ENCODE assay signal across 8 cellular contexts in genomic region chr15:68230157-68231100, GRCh38. TPM values are rescaled to one million over a fixed set of nuclear protein-coding genes. Genes with fewer than 3 reads are reported as not detected.
DNase-seq lines count a peak whose midpoint lies in the region; ATAC-seq and TF ChIP-seq lines count a peak whose summit lies in the region.

No MANE protein-coding gene starts in this region.

- H3K14ac ChIP-seq in H9 (ENCODE audit: insufficient read depth, low read length) = no peak overlapping the region

- peaks cover 16% of the 10 kb centered on the region for H3K23me2 ChIP-seq in H9 (ENCODE audit: insufficient read length, low read depth, low read length, poor library complexity, severe bottlenecking)

- no peak for ATAC-seq in CD4-positive, alpha-beta T cell (ENCODE audit: poor library complexity)
- no peak for ATAC-seq in WTC11
- ATAC-seq in heart right ventricle = peak in 3 of 8 donors; percentile 2 to 49 (median 15)
- ATAC-seq in GM18517 (IDR thresholded peaks at IDR 0.05; ENCODE audit: unreplicated experiment) = no peak
- no peak for ATAC-seq in GM18505 (IDR thresholded peaks at IDR 0.05; ENCODE audit: unreplicated experiment)
- no peak for ATAC-seq in HG03039 (IDR thresholded peaks at IDR 0.05; ENCODE audit: unreplicated experiment)

- peaks cover 20% of the 10 kb centered on the region for H3K4me1 Mint-ChIP-seq in CD4-positive, alpha-beta T cell (ENCODE audit: low read depth)
- peaks cover 35 to 46% of the 10 kb centered on the region in 2 experiments for H3K4me1 Mint-ChIP-seq in H9
- peaks cover 31% of the 10 kb centered on the region for H3K4me1 Mint-ChIP-seq in WTC11

- H4K20me1 ChIP-seq in H9 (ENCODE audit: control insufficient read depth, insufficient read depth, insufficient read length) = no peaks in the 10 kb centered on the region

- no peak for TF ChIP-seq CTCF in CD4-positive, alpha-beta T cell (IDR thresholded peaks at IDR 0.05)
- TF ChIP-seq CTCF in H9 (conservative IDR thresholded peaks at IDR 0.05) = no peak
- no peak for TF ChIP-seq CTCF in WTC11 (IDR thresholded peaks at IDR 0.05)
- no peak for TF ChIP-seq CTCF in heart right ventricle (IDR thresholded peaks at IDR 0.05)

- peak overlapping the region; percentile 98 for H3K4me2 ChIP-seq in H9 (ENCODE audit: insufficient read depth, insufficient read length, low read length)

- H3K4ac ChIP-seq in H9 (ENCODE audit: low read depth, low read length) = no peak overlapping the region

- H2AFZ ChIP-seq in H9 (ENCODE audit: low read length) = peak overlapping the region; percentile 40

- H3K9ac ChIP-seq in H9 (ENCODE audit: extremely low read depth, insufficient read length, low read length) = peak overlapping the region; percentile 44

- H2BK120ac ChIP-seq in H9 (ENCODE audit: low read depth, low read length, poor library complexity, severe bottlenecking) = no peak overlapping the region

- no peak overlapping the region for H2AK5ac ChIP-seq in H9 (ENCODE audit: insufficient read length, low read length)

- no peaks in the 10 kb centered on the region for H3K9me3 Mint-ChIP-seq in CD4-positive, alpha-beta T cell
- H3K9me3 Mint-ChIP-seq in H9 (no peaks in the 10 kb centered on the region), WTC11 (no peaks in the 10 kb centered on the region)

- H4K91ac ChIP-seq in H9 (ENCODE audit: insufficient read length, low read depth, low read length) = no peak overlapping the region

- no peak overlapping the region for H4K5ac ChIP-seq in H9 (ENCODE audit: insufficient read length, low read depth, low read length)

- no peak for DNase-seq in CD4-positive, alpha-beta T cell
- DNase-seq in H9 = no peak
- DNase-seq in WTC11 (ENCODE audit: low spot score) = no peak
- no peak for DNase-seq in heart right ventricle
- DNase-seq in skeletal muscle cell (ENCODE audit: low read depth) = no peak

- H2BK5ac ChIP-seq in H9 (ENCODE audit: insufficient read length, low read length) = no peak overlapping the region

- peaks cover 5% of the 10 kb centered on the region for H3K36me3 Mint-ChIP-seq in CD4-positive, alpha-beta T cell (ENCODE audit: low read depth)
- peaks cover 0 to 6% (median 0%) of the 10 kb centered on the region in 3 experiments; a peak in 2 of 7 replicates for H3K36me3 Mint-ChIP-seq in H9 (ENCODE audit: insufficient read depth in 1 of 3, low read depth in 3 of 3)
- no peaks in the 10 kb centered on the region for H3K36me3 Mint-ChIP-seq in WTC11

- no peak overlapping the region for H3K27ac ChIP-seq in CD4-positive, alpha-beta T cell (ENCODE audit: low read depth, low read length)
- H3K27ac ChIP-seq in H9 (ENCODE audit: insufficient read length, low read depth, low read length) (no peak overlapping the region), heart right ventricle (peak overlapping the region in 8 of 10 donors; percentile 56 to 91 (median 80))

- H3K9me3 ChIP-seq in CD4-positive, alpha-beta T cell (ENCODE audit: control insufficient read depth, low read length) = no peaks in the 10 kb centered on the region
- H3K9me3 ChIP-seq in H9 (ENCODE audit: control insufficient read depth, low read depth, low read length) (no peaks in the 10 kb centered on the region), heart right ventricle (no peaks in the 10 kb centered on the region)

- no peak overlapping the region for H2BK12ac ChIP-seq in H9 (ENCODE audit: insufficient read length, low read depth, low read length)

- H4K8ac ChIP-seq in H9 (replicated peaks; ENCODE audit: insufficient read length, low read depth, low read length) = no peak overlapping the region

- no peaks in the 10 kb centered on the region for H3K27me3 ChIP-seq in CD4-positive, alpha-beta T cell (ENCODE audit: control insufficient read depth, insufficient read depth, low read length)
- no peaks in the 10 kb centered on the region for H3K27me3 ChIP-seq in H9 (ENCODE audit: insufficient read depth, low read length)
- H3K27me3 ChIP-seq in heart right ventricle = no peaks in the 10 kb centered on the region

- H3K4me1 ChIP-seq in H9 (ENCODE audit: insufficient read depth, low read length) = peaks cover 12% of the 10 kb centered on the region; the same call in 1 of the 2 replicates
- peaks cover 6 to 36% (median 16%) of the 10 kb centered on the region in 9 donors for H3K4me1 ChIP-seq in heart right ventricle

- peaks cover under 1% of the 10 kb centered on the region for H3K79me1 ChIP-seq in H9 (ENCODE audit: insufficient read depth, low read depth, low read length, poor library complexity, severe bottlenecking)

- peaks cover 16% of the 10 kb centered on the region; the same call in 1 of the 2 replicates for H3K79me2 ChIP-seq in H9 (ENCODE audit: insufficient read depth, low read length)

- H3K27ac Mint-ChIP-seq in CD4-positive, alpha-beta T cell = peak overlapping the region; percentile 73
- H3K27ac Mint-ChIP-seq in H9 (peak overlapping the region in 2 of 3 experiments; percentile 83 to 95; a peak in 4 of 7 replicates), WTC11 (peak overlapping the region; percentile 85)

- H3K23ac ChIP-seq in H9 (ENCODE audit: insufficient read length, low read depth, low read length) = no peak overlapping the region

- H3K27me3 Mint-ChIP-seq in CD4-positive, alpha-beta T cell = no peaks in the 10 kb centered on the region
- H3K27me3 Mint-ChIP-seq in H9 (ENCODE audit: low read depth) (peaks cover 16% of the 10 kb centered on the region), WTC11 (ENCODE audit: low read depth) (peaks cover 14% of the 10 kb centered on the region)

- no peaks in the 10 kb centered on the region for H3K36me3 ChIP-seq in heart right ventricle

- TF ChIP-seq POLR2A in GM18505 (IDR thresholded peaks at IDR 0.05; ENCODE audit: borderline replicate concordance, extremely low read depth, insufficient read depth, insufficient read length) = no peak

- H3K4me3 Mint-ChIP-seq in CD4-positive, alpha-beta T cell = peak overlapping the region; percentile 92
- peak overlapping the region; percentile 90 to 93 for H3K4me3 Mint-ChIP-seq in H9
- peak overlapping the region; percentile 84 for H3K4me3 Mint-ChIP-seq in WTC11

- no peak overlapping the region for H3T11ph ChIP-seq in H9 (ENCODE audit: low read length)

- no peak overlapping the region for H3K18ac ChIP-seq in H9 (ENCODE audit: insufficient read length, low read depth, low read length)

- H3K4me3 ChIP-seq in heart right ventricle = peak overlapping the region; percentile 73 to 96 (median 88)
- peak overlapping the region; percentile 87 for H3K4me3 ChIP-seq in skeletal muscle cell (ENCODE audit: low read depth, low read length)

- POLR2A ChIA-PET in CD4-positive, alpha-beta T cell (lab: Charles Lee) = interaction anchor here (0.8 to 2.4 kb wide), 4 partner anchors 22 to 151 kb away, joined by 3 to 38 read pairs (median 4); partner anchors contain the start of gene FEM1B
- POLR2A ChIA-PET in WTC11 (lab: Charles Lee) = interaction anchor here (2.0 kb wide), 1 partner anchor 27 kb away, joined by 8 read pairs; no protein-coding TSS in a partner anchor

- H2BK15ac ChIP-seq in H9 (ENCODE audit: low read depth, low read length) = no peak overlapping the region

- H3K56ac ChIP-seq in H9 (ENCODE audit: insufficient read length, low read depth, low read length) = no peak overlapping the region

- intact Hi-C loops in CD4-positive, alpha-beta T cell (cut with DNase I, micrococcal nuclease) = no loop called here
- intact Hi-C loops in heart right ventricle (cut with DNase I) = no loop called here

- no CpG with 5 or more reads among the region's 20 CpGs for WGBS in H9 (ENCODE audit: extremely low coverage, insufficient read length, low lambda C conversion rate)
- whole genome bisulfite sequencing in heart right ventricle, 2 donors = 60% methylated on average over 20 of the region's 20 CpGs

- CTCF ChIA-PET in CD4-positive, alpha-beta T cell (lab: Charles Lee) = interaction anchor here (0.6 to 2.9 kb wide), 5 partner anchors 13 to 76 kb away, joined by 3 to 10 read pairs (median 3); partner anchors contain the start of gene FEM1B
- CTCF ChIA-PET in WTC11 (lab: Charles Lee) = interaction anchor here (0.8 to 6.9 kb wide), 5 partner anchors 19 to 76 kb away, joined by 3 to 33 read pairs (median 7); no protein-coding TSS in a partner anchor

- H2BK20ac ChIP-seq in H9 (ENCODE audit: low read depth, low read length, poor library complexity, severe bottlenecking) = no peak overlapping the region

TF ChIP-seq in WTC11, 78 proteins besides CTCF, POLR2A, EP300 and RAD21:
- TF ChIP-seq OVOL2 (CRISPR knock-in tag; IDR thresholded peaks at IDR 0.05; ENCODE audit: borderline replicate concordance) (no peak), PREB (CRISPR knock-in tag; IDR thresholded peaks at IDR 0.05; ENCODE audit: borderline replicate concordance) (no peak)
TF ChIP-seq in WTC11: peak in this region for 0.

RNA-seq across cellular contexts. Expression of gene CLN6, which starts 0.9 kb away (rescaled TPM):
- 1 to 10 TPM; 8.0 to 8.1 TPM for total RNA-seq in CD4-positive, alpha-beta T cell
- total RNA-seq in H9 (2021) (68.7 and 71.9 TPM in 2 replicates), WTC11 (2021) (50.2 to 52.2 TPM (median 50.8 TPM) in 3 replicates), heart right ventricle (10 to 100 TPM in 2 of 10 donors, 1 to 10 TPM in 8; 5.8 to 14.2 (median 8.9) TPM)
- 10 to 100 TPM; 10.6 to 14.2 TPM for polyA plus RNA-seq in heart right ventricle

RNA-seq across cellular contexts. Expression of gene CALML4, which starts 25.3 kb away (rescaled TPM):
- 1 to 10 TPM; 1.5 to 2.0 TPM for total RNA-seq in CD4-positive, alpha-beta T cell
- total RNA-seq in H9 (2021) = 8.2 and 11.8 TPM in 2 replicates
- 8.9 to 10.1 TPM (median 9.8 TPM) in 3 replicates for total RNA-seq in WTC11 (2021)
- total RNA-seq in heart right ventricle = 1 to 10 TPM in 3 of 10 donors, under 1 TPM in 7; 0.28 to 1.8 (median 0.81) TPM
- polyA plus RNA-seq in heart right ventricle = 1 to 10 TPM; 1.9 to 5.9 TPM

RNA-seq across cellular contexts. Expression of gene FEM1B, which starts 47.1 kb away (rescaled TPM):
- 10 to 100 TPM; 83.2 to 94.9 TPM for total RNA-seq in CD4-positive, alpha-beta T cell
- total RNA-seq in H9 (2021) (77.9 and 83.3 TPM in 2 replicates), WTC11 (2021) (59.7 to 64.8 TPM (median 62.4 TPM) in 3 replicates), heart right ventricle (100 to 1,000 TPM in 1 of 10 donors, 10 to 100 TPM in 9; 39.9 to 101 (median 76.5) TPM)
- 10 to 100 TPM; 10.5 to 22.0 TPM for polyA plus RNA-seq in heart right ventricle

Comparison
In these comparisons a context has a peak if more than half of its experiments do, and no peak if none do; other contexts are left out.
1. H3K27ac ChIP-seq: peak in heart right ventricle (8 of 10); none in CD4-positive, alpha-beta T cell (single experiment) and H9 (single experiment).
2. Peak in every context shown above with its lines, with median percentiles within 50 percentile points of each other: H3K27ac Mint-ChIP-seq and H3K4me3 Mint-ChIP-seq.